8 cellular contexts compared by ENCODE assay signal in the genomic region with DNA sequence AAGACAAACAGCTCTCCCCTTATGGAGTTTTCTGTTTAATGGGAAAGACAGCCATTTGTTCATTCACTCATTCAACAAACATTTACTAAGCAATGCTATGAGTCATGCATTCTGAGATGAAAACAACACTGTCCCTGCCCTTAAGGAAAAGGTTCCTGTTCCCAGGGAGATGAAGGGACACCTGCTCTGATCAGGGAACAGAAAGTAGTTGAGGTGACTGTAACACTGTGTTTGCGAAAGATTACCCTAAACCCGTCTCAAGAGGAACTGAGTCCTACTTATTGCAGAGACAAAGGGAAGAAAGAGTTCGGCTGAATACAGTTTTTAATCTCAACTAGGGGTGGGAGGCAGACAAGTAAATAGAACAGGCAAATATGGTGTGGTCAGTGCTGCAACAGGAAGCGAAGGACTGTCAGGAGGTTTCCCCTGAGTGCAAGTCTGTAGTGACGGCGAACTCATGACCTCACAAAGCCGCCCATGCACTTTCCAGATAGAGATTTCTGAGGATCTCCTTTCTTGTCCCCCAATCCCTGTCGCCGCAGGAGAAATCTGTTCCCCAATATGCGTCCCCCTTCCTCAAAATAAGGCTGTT. TPM values are rescaled to one million over a fixed set of nuclear protein-coding genes. Genes with fewer than 3 reads are reported as not detected.
DNase-seq lines count a peak whose midpoint lies in the region; ATAC-seq, FAIRE-seq and TF ChIP-seq lines count a peak whose summit lies in the region.

No MANE protein-coding gene starts in this region.

- H3K36me3 ChIP-seq in MM.1S (replicated peaks; ENCODE audit: insufficient read depth, low read length) (no peaks in the 10 kb centered on the region), neuronal stem cell (replicated peaks in 1 of 2; ENCODE audit: control insufficient read depth in 2 of 2, insufficient read depth in 2 of 2, low read length in 2 of 2) (peaks cover 2 to 12% of the 10 kb centered on the region in 2 donors)

- peak overlapping the region; percentile 75 for H3K4me2 ChIP-seq in MM.1S (ENCODE audit: low read depth, low read length)
- peak overlapping the region; percentile 67 for H3K4me2 ChIP-seq in neuronal stem cell (ENCODE audit: insufficient read depth, low read length, poor library complexity, severe bottlenecking)

- peaks cover 2% of the 10 kb centered on the region for H3K79me1 ChIP-seq in neuronal stem cell (ENCODE audit: low read depth, low read length)

- no CpG with 5 or more reads among the region's 10 CpGs for WGBS in neuronal stem cell (ENCODE audit: extremely low coverage in 2 of 2, insufficient read length in 2 of 2, insufficient replicate concordance in 1 of 2), 2 donors

- H3K9me2 ChIP-seq in MM.1S (replicated peaks; ENCODE audit: insufficient read depth, low read length) = no peaks in the 10 kb centered on the region

- H2AFZ ChIP-seq in MM.1S (ENCODE audit: low read length) = peak overlapping the region; percentile 80
- H2AFZ ChIP-seq in neuronal stem cell (ENCODE audit: low read length) = peak overlapping the region; percentile 99

- H2BK15ac ChIP-seq in neuronal stem cell (ENCODE audit: low read length) = no peak overlapping the region

- no peak overlapping the region for H3K4ac ChIP-seq in neuronal stem cell (ENCODE audit: low read length)

- H4K91ac ChIP-seq in neuronal stem cell (ENCODE audit: low read depth, low read length, poor library complexity) = no peak overlapping the region

- peaks cover 5% of the 10 kb centered on the region; the same call in 1 of the 2 replicates for H4K20me1 ChIP-seq in MM.1S (ENCODE audit: insufficient read depth, low read length)

- no peak overlapping the region for H2BK5ac ChIP-seq in neuronal stem cell (ENCODE audit: low read length)

- H3K14ac ChIP-seq in neuronal stem cell (ENCODE audit: low read length) = no peak overlapping the region

- no peak overlapping the region for H3K23ac ChIP-seq in neuronal stem cell (ENCODE audit: low read depth, low read length, poor library complexity)

- no peak for FAIRE-seq in frontal cortex (lab: Jason Lieb, UNC)

- peak overlapping the region; percentile 97 for H3K9ac ChIP-seq in MM.1S (ENCODE audit: low read length)
- H3K9ac ChIP-seq in neuronal stem cell (ENCODE audit: low read depth, low read length, poor library complexity) = peak overlapping the region; percentile 98

- peaks cover 5% of the 10 kb centered on the region; the same call in 1 of the 2 replicates for H3F3A ChIP-seq in MM.1S (ENCODE audit: insufficient read depth, low read length)

- no peaks in the 10 kb centered on the region for H3K9me3 ChIP-seq in MM.1S (replicated peaks; ENCODE audit: insufficient read depth, low read length)
- H3K9me3 ChIP-seq in neuronal stem cell (replicated peaks in 1 of 2; ENCODE audit: control insufficient read depth in 2 of 2, insufficient read depth in 1 of 2, low read depth in 1 of 2, low read length in 2 of 2) = no peaks in the 10 kb centered on the region

- peak overlapping the region; percentile 83; the same call in 1 of the 2 replicates for H3K27ac ChIP-seq in MM.1S (ENCODE audit: low read length)
- no peak overlapping the region for H3K27ac ChIP-seq in neuronal stem cell (replicated peaks; ENCODE audit: low read length)

- no peak overlapping the region for H4K8ac ChIP-seq in neuronal stem cell (ENCODE audit: low read depth, low read length)

- ATAC-seq in GM21825 (IDR thresholded peaks at IDR 0.05; ENCODE audit: unreplicated experiment) (peak; percentile 33), GM21390 (IDR thresholded peaks at IDR 0.05; ENCODE audit: unreplicated experiment) (no peak)

- H3K4me1 ChIP-seq in MM.1S (ENCODE audit: low read length) (peaks cover 23% of the 10 kb centered on the region), neuronal stem cell (ENCODE audit: control insufficient read depth in 2 of 2, insufficient read depth in 1 of 2, low read depth in 1 of 2, low read length in 2 of 2) (peaks cover 2 to 8% of the 10 kb centered on the region in 2 donors)

- no peak overlapping the region for H2BK12ac ChIP-seq in neuronal stem cell (ENCODE audit: low read length)

- peaks cover 67% of the 10 kb centered on the region for H3K79me2 ChIP-seq in MM.1S (ENCODE audit: low read length)

- TF ChIP-seq CTCF in MM.1S (IDR thresholded peaks at IDR 0.05; ENCODE audit: low read length) = no peak

- H3K27me3 ChIP-seq in MM.1S (replicated peaks; ENCODE audit: insufficient read depth, low read length) (no peaks in the 10 kb centered on the region), neuronal stem cell (ENCODE audit: control insufficient read depth in 3 of 3, insufficient read depth in 3 of 3, low read depth in 1 of 3, low read length in 3 of 3) (no peaks in the 10 kb centered on the region)

- H3K18ac ChIP-seq in neuronal stem cell (ENCODE audit: low read length) = peak overlapping the region; percentile 95

- H2AK5ac ChIP-seq in neuronal stem cell (ENCODE audit: low read depth, low read length) = no peak overlapping the region

- H3K4me3 ChIP-seq in MM.1S (ENCODE audit: low read length) (peak overlapping the region; percentile 95), neuronal stem cell (ENCODE audit: low read length in 2 of 2) (peak overlapping the region; percentile 92 to 95)

- H2BK120ac ChIP-seq in neuronal stem cell (ENCODE audit: low read depth, low read length) = no peak overlapping the region

- DNase-seq in D341Med (ENCODE audit: low spot score) (peak; percentile 41), MM.1S (peak; percentile 37), activated T-cell treated with anti-CD3 and anti-CD28 coated beads for 48 hours (ENCODE audit: low read depth) (peak; percentile 12), frontal cortex (ENCODE audit: low spot score in 2 of 2) (peak; percentile 31 to 33), neuronal stem cell (ENCODE audit: low spot score) (no peak), occipital lobe (lab: John Stamatoyannopoulos, UW) (no peak)

RNA-seq across cellular contexts. Expression of gene STX18, which starts 0.7 kb away (rescaled TPM):
- total RNA-seq in frontal cortex (17.9 TPM), occipital lobe (15.4 TPM)
- 16.6 TPM for polyA plus RNA-seq in neuronal stem cell (2013, experiment 1 of 2)
- polyA plus RNA-seq in neuronal stem cell (2013, experiment 2 of 2) = 16.8 TPM

Comparison
In these comparisons a context has a peak if more than half of its experiments do, and no peak if none do; other contexts are left out.
1. DNase-seq: peak in D341Med (single experiment), MM.1S (single experiment), activated T-cell treated with anti-CD3 and anti-CD28 coated beads for 48 hours (single experiment) and frontal cortex (2 of 2); none in neuronal stem cell (single experiment) and occipital lobe (single experiment).